8 cellular contexts compared by ENCODE assay signal in genomic region chr9:128456613-128457061, GRCh38. TPM values are rescaled to one million over a fixed set of nuclear protein-coding genes. Genes with fewer than 3 reads are reported as not detected.
DNase-seq lines count a peak whose midpoint lies in the region; ATAC-seq and TF ChIP-seq lines count a peak whose summit lies in the region.

No MANE protein-coding gene starts in this region.

- H3K27ac ChIP-seq in coronary artery, result peak overlapping the region; percentile 74 to 83
- H3K27ac ChIP-seq in left lung, result peak overlapping the region; percentile 74 to 91

- H3K4me3 ChIP-seq in coronary artery (peak overlapping the region; percentile 80), left lung (peak overlapping the region; percentile 95 to 100)

- H3K9me3 ChIP-seq in left lung, result no peaks in the 10 kb centered on the region

- intact Hi-C loops in left lung (cut with DNase I), result no loop called here

- H3K36me3 ChIP-seq in left lung, result peaks cover 0 to 23% of the 10 kb centered on the region in 2 donors

- peak; percentile 96 for DNase-seq in AG08395 (ENCODE audit: low spot score)
- DNase-seq in NCI-H226, result peak; percentile 69
- DNase-seq in activated CD4-positive, alpha-beta T cell treated with anti-CD3 and anti-CD28 coated beads for 4 hours, result peak; percentile 65 to 67
- DNase-seq in coronary artery (ENCODE audit: low spot score), result peak; percentile 83
- DNase-seq in left lung, result peak; percentile 71 to 90
- peak; percentile 59 for DNase-seq in stimulated activated CD4-positive, alpha-beta T cell treated with anti-CD3 and anti-CD28 coated beads, Interleukin-2, amount 100 ng/mL, for 4 hours (ENCODE audit: low read depth)

- no peaks in the 10 kb centered on the region for H3K27me3 ChIP-seq in left lung

- peaks cover 6 to 9% of the 10 kb centered on the region in 2 donors for H3K4me1 ChIP-seq in left lung

- ATAC-seq in GM18907 (IDR thresholded peaks at IDR 0.05; ENCODE audit: unreplicated experiment), result peak; percentile 52
- peak; percentile 51 for ATAC-seq in HG03159 (IDR thresholded peaks at IDR 0.05; ENCODE audit: unreplicated experiment)
- ATAC-seq in left lung, result peak; percentile 82

- TF ChIP-seq CTCF in coronary artery (IDR thresholded peaks at IDR 0.05) (no peak), left lung (IDR thresholded peaks at IDR 0.05) (no peak)

RNA-seq across cellular contexts. Expression of gene ODF2, which starts 0.8 kb away (rescaled TPM):
- 10 to 100 TPM; 21.0 to 21.1 TPM for total RNA-seq in left lung

RNA-seq across cellular contexts. Expression of gene CERCAM, which starts 36.0 kb away (rescaled TPM):
- total RNA-seq in left lung, result 10 to 100 TPM; 35.8 to 79.0 TPM

RNA-seq across cellular contexts. Expression of gene GLE1, which starts 47.9 kb away (rescaled TPM):
- 10 to 100 TPM; 21.6 to 27.8 TPM for total RNA-seq in left lung

Comparison
In these comparisons a context has a peak if more than half of its experiments do, and no peak if none do; other contexts are left out.
1. Peak in every context shown above with its lines: DNase-seq, ATAC-seq, H3K4me3 ChIP-seq and H3K27ac ChIP-seq.